Comparison of ENCODE assay signal across 8 cellular contexts in genomic region chr11:69055598-69056516, GRCh38. TPM values are rescaled to one million over a fixed set of nuclear protein-coding genes. Genes with fewer than 3 reads are reported as not detected.
DNase-seq lines count a peak whose midpoint lies in the region; ATAC-seq and TF ChIP-seq lines count a peak whose summit lies in the region.

No MANE protein-coding gene starts in this region.

- H3K9me3 ChIP-seq in testis, result no peaks in the 10 kb centered on the region

- no peak overlapping the region for H3K27ac ChIP-seq in testis

- no TSS peak for BruUV-seq in Calu3 (replicated peaks; lab: Mats Ljungman, UMichigan)

- H3K9me3 Mint-ChIP-seq in activated CD8-positive, alpha-beta T cell treated with anti-CD3 and anti-CD28 coated beads for 36 hours, result no peaks in the 10 kb centered on the region
- no peaks in the 10 kb centered on the region for H3K9me3 Mint-ChIP-seq in Calu3 (ENCODE audit: low read depth, unreplicated experiment)

- H3K27me3 Mint-ChIP-seq in activated CD8-positive, alpha-beta T cell treated with anti-CD3 and anti-CD28 coated beads for 36 hours, result no peaks in the 10 kb centered on the region
- no peaks in the 10 kb centered on the region for H3K27me3 Mint-ChIP-seq in Calu3 (ENCODE audit: unreplicated experiment)

- TF ChIP-seq CTCF in activated CD8-positive, alpha-beta T cell treated with anti-CD3 and anti-CD28 coated beads for 36 hours (IDR thresholded peaks at IDR 0.05), result no peak
- TF ChIP-seq CTCF in testis (IDR thresholded peaks at IDR 0.05), result no peak
- TF ChIP-seq CTCF in Calu3 (IDR thresholded peaks at IDR 0.05; ENCODE audit: unreplicated experiment), result no peak

- TF ChIP-seq POLR2A in testis (IDR thresholded peaks at IDR 0.05), result no peak

- no peak overlapping the region for H3K4me3 ChIP-seq in testis

- H3K4me1 Mint-ChIP-seq in activated CD8-positive, alpha-beta T cell treated with anti-CD3 and anti-CD28 coated beads for 36 hours (ENCODE audit: low read depth), result peaks cover 28% of the 10 kb centered on the region
- H3K4me1 Mint-ChIP-seq in Calu3 (ENCODE audit: low read depth, unreplicated experiment), result no peaks in the 10 kb centered on the region

- peak in 9 of 14 donors; percentile 11 to 76 (median 45) for DNase-seq in C1 segment of cervical spinal cord (lab: John Stamatoyannopoulos, UW)
- DNase-seq in GM19240 (ENCODE audit: insufficient read length, low spot score), result peak; percentile 88
- DNase-seq in activated CD8-positive, alpha-beta T cell treated with anti-CD3 and anti-CD28 coated beads for 36 hours, result peak; percentile 66
- DNase-seq in posterior cingulate gyrus, result peak; percentile 32 to 95 (median 60)
- DNase-seq in testis, result no peak
- DNase-seq in Calu3, result no peak
- no peak for DNase-seq in effector CD8-positive, alpha-beta T cell (lab: John Stamatoyannopoulos, UW)

- CTCF ChIA-PET in activated CD8-positive, alpha-beta T cell treated with anti-CD3 and anti-CD28 coated beads for 36 hours (lab: Charles Lee), result no interaction called here
- CTCF ChIA-PET in Calu3 (lab: Charles Lee), result no interaction called here

- no peaks in the 10 kb centered on the region for H3K27me3 ChIP-seq in testis

- H3K36me3 ChIP-seq in testis (ENCODE audit: low read depth, missing control alignments), result no peaks in the 10 kb centered on the region

- peak; percentile 74 for ATAC-seq in HG03135 (IDR thresholded peaks at IDR 0.05; ENCODE audit: unreplicated experiment)
- ATAC-seq in activated CD8-positive, alpha-beta T cell treated with anti-CD3 and anti-CD28 coated beads for 36 hours, result peak; percentile 79

- H3K4me3 Mint-ChIP-seq in activated CD8-positive, alpha-beta T cell treated with anti-CD3 and anti-CD28 coated beads for 36 hours, result no peak overlapping the region
- no peak overlapping the region for H3K4me3 Mint-ChIP-seq in Calu3 (ENCODE audit: low read depth, unreplicated experiment)

- peaks cover 18% of the 10 kb centered on the region for H3K4me1 ChIP-seq in testis

- H3K36me3 Mint-ChIP-seq in activated CD8-positive, alpha-beta T cell treated with anti-CD3 and anti-CD28 coated beads for 36 hours (ENCODE audit: low read depth), result peaks cover 3% of the 10 kb centered on the region
- peaks cover 6% of the 10 kb centered on the region for H3K36me3 Mint-ChIP-seq in Calu3 (ENCODE audit: insufficient read depth, unreplicated experiment)

- H3K27ac Mint-ChIP-seq in activated CD8-positive, alpha-beta T cell treated with anti-CD3 and anti-CD28 coated beads for 36 hours, result peak overlapping the region; percentile 65
- no peak overlapping the region for H3K27ac Mint-ChIP-seq in Calu3 (ENCODE audit: unreplicated experiment)

- intact Hi-C loops in activated CD8-positive, alpha-beta T cell treated with anti-CD3 and anti-CD28 coated beads for 36 hours (cut with micrococcal nuclease), result no loop called here
- intact Hi-C loops in posterior cingulate gyrus (cut with DNase I) (no loop called here), testis (cut with DNase I; ENCODE audit: low total_unique reads) (no loop called here), Calu3 (cut with micrococcal nuclease; ENCODE audit: unreplicated experiment) (no loop called here)

- POLR2A ChIA-PET in activated CD8-positive, alpha-beta T cell treated with anti-CD3 and anti-CD28 coated beads for 36 hours (lab: Charles Lee), result no interaction called here

- WGBS in testis, 2 donors, result 82 to 84% methylated on average over 21 to 22 of the region's 22 CpGs

RNA-seq across cellular contexts. Expression of gene TPCN2, which starts 7.1 kb away (rescaled TPM):
- 10 to 100 TPM; 16.0 to 17.0 TPM for total RNA-seq in activated CD8-positive, alpha-beta T cell treated with anti-CD3 and anti-CD28 coated beads for 36 hours
- total RNA-seq in testis, result 10 to 100 TPM; 28.4 to 32.5 TPM
- polyA plus RNA-seq in testis (ENCODE audit: insufficient read depth, low read depth, low replicate concordance), result 12.9 TPM
- total RNA-seq in Calu3 (2022), result 21.9 and 24.3 TPM in 2 replicates

RNA-seq across cellular contexts. Expression of gene MRGPRF, which starts 42.8 kb away (rescaled TPM):
- total RNA-seq in activated CD8-positive, alpha-beta T cell treated with anti-CD3 and anti-CD28 coated beads for 36 hours, result not detected
- total RNA-seq in testis (10 to 100 TPM in 1 of 2 donors, 1 to 10 TPM in 1; 10.0 to 12.2 TPM), Calu3 (2022) (0.14 and 0.15 TPM in 2 replicates)
- 21.1 TPM for polyA plus RNA-seq in testis (ENCODE audit: insufficient read depth, low read depth, low replicate concordance)

Comparison
In these comparisons a context has a peak if more than half of its experiments do, and no peak if none do; other contexts are left out.
1. DNase-seq: peak in C1 segment of cervical spinal cord (9 of 14), GM19240 (single experiment), activated CD8-positive, alpha-beta T cell treated with anti-CD3 and anti-CD28 coated beads for 36 hours (single experiment) and posterior cingulate gyrus (10 of 10); none in testis (single experiment), Calu3 (single experiment) and effector CD8-positive, alpha-beta T cell (single experiment).